19 cellular contexts compared by ENCODE assay signal in genomic region chr6:167975449-167975848, GRCh38. TPM values are rescaled to one million over a fixed set of nuclear protein-coding genes. Genes with fewer than 3 reads are reported as not detected.
DNase-seq lines count a peak whose midpoint lies in the region; ATAC-seq and TF ChIP-seq lines count a peak whose summit lies in the region.
"Had no signal": no experiment of that assay in that cellular context is flagged by ENCODE, and none has a peak within 500 bp of the region (broad histone marks: within the 10 kb centered on the region; RNA-seq: fewer than 3 reads in every experiment).

No MANE protein-coding gene starts in this region.

- H3K27me3 ChIP-seq in right lobe of liver (no peaks in the 10 kb centered on the region), H7 (ENCODE audit: control insufficient read depth, insufficient read depth, low read length) (no peaks in the 10 kb centered on the region)

- WGBS in right lobe of liver (ENCODE audit: insufficient coverage, low coverage, low lambda C conversion rate, missing lambda C conversion rate) = 50% methylated on average over 1 of the region's 20 CpGs

- intact Hi-C loops in right lobe of liver (cut with DNase I) = no loop called here

- peaks cover 4% of the 10 kb centered on the region for H3K36me3 Mint-ChIP-seq in progenitor cell of endocrine pancreas (ENCODE audit: insufficient read depth)
- peaks cover 14% of the 10 kb centered on the region for H3K36me3 Mint-ChIP-seq in activated T-helper 17 cell treated with anti-CD3 and anti-CD28 coated beads, Interleukin-2, amount 50 U/mL, for 72 hours (ENCODE audit: low read depth)

- H3K27ac Mint-ChIP-seq in stimulated activated naive CD8-positive, alpha-beta T cell treated with anti-CD3 and anti-CD28 coated beads, Interleukin-15, amount 100 ng/mL, for 72 hours = peak overlapping the region in 1 of 2 donors; percentile 94
- peak overlapping the region; percentile 87 for H3K27ac Mint-ChIP-seq in progenitor cell of endocrine pancreas
- H3K27ac Mint-ChIP-seq in activated T-helper 17 cell treated with anti-CD3 and anti-CD28 coated beads, Interleukin-2, amount 50 U/mL, for 72 hours = no peak overlapping the region

- H3K4me1 Mint-ChIP-seq in stimulated activated naive CD8-positive, alpha-beta T cell treated with anti-CD3 and anti-CD28 coated beads, Interleukin-15, amount 100 ng/mL, for 72 hours = no peaks in the 10 kb centered on the region
- peaks cover 28% of the 10 kb centered on the region for H3K4me1 Mint-ChIP-seq in progenitor cell of endocrine pancreas (ENCODE audit: low read depth)
- no peaks in the 10 kb centered on the region for H3K4me1 Mint-ChIP-seq in activated T-helper 17 cell treated with anti-CD3 and anti-CD28 coated beads, Interleukin-2, amount 50 U/mL, for 72 hours

- H3K4me3 Mint-ChIP-seq in stimulated activated naive CD8-positive, alpha-beta T cell treated with anti-CD3 and anti-CD28 coated beads, Interleukin-15, amount 100 ng/mL, for 72 hours = no peak overlapping the region
- no peak overlapping the region for H3K4me3 Mint-ChIP-seq in progenitor cell of endocrine pancreas (ENCODE audit: low read depth)
- H3K4me3 Mint-ChIP-seq in activated T-helper 17 cell treated with anti-CD3 and anti-CD28 coated beads, Interleukin-2, amount 50 U/mL, for 72 hours = no peak overlapping the region

- peak; percentile 11 for ATAC-seq in stimulated activated naive CD8-positive, alpha-beta T cell treated with anti-CD3 and anti-CD28 coated beads, Interleukin-15, amount 100 ng/mL, for 72 hours
- no peak for ATAC-seq in stimulated activated naive CD8-positive, alpha-beta T cell treated with anti-CD3 and anti-CD28 coated beads, Interleukin-15, Interleukin-2, amounts not matched to agents 100 U/mL and 50 U/mL, for 24 hours
- peak; percentile 22 to 63 (median 52) for ATAC-seq in right lobe of liver
- ATAC-seq in activated T-helper 17 cell treated with anti-CD3 and anti-CD28 coated beads, Interleukin-2, amount 50 U/mL, for 72 hours (replicated peaks) = no peak
- ATAC-seq in GM21619 (IDR thresholded peaks at IDR 0.05; ENCODE audit: unreplicated experiment) = no peak
- ATAC-seq: A549, HCT116 had no signal

- peaks cover 0 to 5% (median 0%) of the 10 kb centered on the region in 4 donors for H3K4me1 ChIP-seq in right lobe of liver
- H3K4me1 ChIP-seq: A549 had no signal

- no peaks in the 10 kb centered on the region for H3K9me3 ChIP-seq in right lobe of liver
- H3K9me3 ChIP-seq: A549 had no signal

- no peak overlapping the region for H3K27ac ChIP-seq in right lobe of liver
- H3K27ac ChIP-seq: A549, C4-2B had no signal

- no peak for DNase-seq in stimulated activated naive CD8-positive, alpha-beta T cell treated with anti-CD3 and anti-CD28 coated beads, Interleukin-15, amount 100 ng/mL, for 72 hours
- no peak for DNase-seq in stimulated activated naive CD8-positive, alpha-beta T cell treated with anti-CD3 and anti-CD28 coated beads, Interleukin-15, Interleukin-2, amounts not matched to agents 100 U/mL and 50 U/mL, for 24 hours
- peak in 1 of 3 donors; percentile 63 for DNase-seq in right lobe of liver
- DNase-seq in progenitor cell of endocrine pancreas (ENCODE audit: low spot score, unreplicated experiment) = no peak
- no peak for DNase-seq in H7
- DNase-seq: COR-L47, MV-4-11, NCI-H1436, NCI-H2029 treated with DMSO at 0.1 percent for 48 hours, NCI-H524, RPMI8226 had no signal

- no peak overlapping the region for H3K4me3 ChIP-seq in right lobe of liver
- no peak overlapping the region for H3K4me3 ChIP-seq in H7 (ENCODE audit: insufficient read depth, low read depth, low read length)
- H3K4me3 ChIP-seq: A549 had no signal

- H3K9me3 Mint-ChIP-seq in stimulated activated naive CD8-positive, alpha-beta T cell treated with anti-CD3 and anti-CD28 coated beads, Interleukin-15, amount 100 ng/mL, for 72 hours = no peaks in the 10 kb centered on the region
- no peaks in the 10 kb centered on the region for H3K9me3 Mint-ChIP-seq in progenitor cell of endocrine pancreas (ENCODE audit: low read depth)
- no peaks in the 10 kb centered on the region for H3K9me3 Mint-ChIP-seq in activated T-helper 17 cell treated with anti-CD3 and anti-CD28 coated beads, Interleukin-2, amount 50 U/mL, for 72 hours

- TF ChIP-seq POLR2A in right lobe of liver (IDR thresholded peaks at IDR 0.05) = no peak

- no peak for TF ChIP-seq CTCF in right lobe of liver (IDR thresholded peaks at IDR 0.05)
- TF ChIP-seq CTCF in progenitor cell of endocrine pancreas (IDR thresholded peaks at IDR 0.05; ENCODE audit: unreplicated experiment) = no peak

- H3K27me3 Mint-ChIP-seq in stimulated activated naive CD8-positive, alpha-beta T cell treated with anti-CD3 and anti-CD28 coated beads, Interleukin-15, amount 100 ng/mL, for 72 hours = peaks cover 9% of the 10 kb centered on the region
- H3K27me3 Mint-ChIP-seq in progenitor cell of endocrine pancreas = no peaks in the 10 kb centered on the region
- H3K27me3 Mint-ChIP-seq in activated T-helper 17 cell treated with anti-CD3 and anti-CD28 coated beads, Interleukin-2, amount 50 U/mL, for 72 hours = no peaks in the 10 kb centered on the region

- H3K36me3 ChIP-seq in right lobe of liver (peaks cover 0 to 14% (median under 1%) of the 10 kb centered on the region in 4 donors), H7 (replicated peaks; ENCODE audit: control insufficient read depth, insufficient read depth, low read length) (0 out of 2 replicates have a peak, but pooled peaks cover 1% of the 10 kb centered on the region)

RNA-seq across cellular contexts. Expression of gene KIF25, which starts 22.0 kb away (rescaled TPM):
- total RNA-seq in right lobe of liver (under 1 TPM in 1 of 6 experiments, not detected in 5; 0.15 TPM), progenitor cell of endocrine pancreas (not detected in 2 replicates)
- total RNA-seq in H7 (2014; rRNA removed; shearing (Covaris generic)) = 0.15 and 0.42 TPM in 2 replicates
- 1 to 10 TPM in 1 of 2 donors, not detected in 1; 1.8 TPM for total RNA-seq in activated T-helper 17 cell treated with anti-CD3 and anti-CD28 coated beads, Interleukin-2, amount 50 U/mL, for 72 hours
- total RNA-seq: G401, HT1080, OCI-LY7 had no signal

Comparison
In these comparisons a context has a peak if more than half of its experiments do, and no peak if none do; other contexts are left out.
1. ATAC-seq: peak in stimulated activated naive CD8-positive, alpha-beta T cell treated with anti-CD3 and anti-CD28 coated beads, Interleukin-15, amount 100 ng/mL, for 72 hours (single experiment) and right lobe of liver (4 of 4); none in stimulated activated naive CD8-positive, alpha-beta T cell treated with anti-CD3 and anti-CD28 coated beads, Interleukin-15, Interleukin-2, amounts not matched to agents 100 U/mL and 50 U/mL, for 24 hours (single experiment), activated T-helper 17 cell treated with anti-CD3 and anti-CD28 coated beads, Interleukin-2, amount 50 U/mL, for 72 hours (single experiment) and GM21619 (single experiment).